ENCODE assay signal across 1 cellular context in genomic region chr4:10007436-10007740, GRCh38.
TF ChIP-seq lines count a peak whose summit lies in the region.

No MANE protein-coding gene starts in this region.

TF ChIP-seq in HCT116, 20 proteins besides CTCF, POLR2A, EP300 and RAD21 (continued from another document):
- TF ChIP-seq ZBTB33 (IDR thresholded peaks at IDR 0.05; ENCODE audit: extremely low read depth, insufficient replicate concordance, low read length), result no peak
- TF ChIP-seq REST (IDR thresholded peaks at IDR 0.05; ENCODE audit: low read depth), result no peak
- TF ChIP-seq CEBPB (IDR thresholded peaks at IDR 0.05; ENCODE audit: low read depth), result no peak
- no peak for TF ChIP-seq CBX3 (IDR thresholded peaks at IDR 0.05; ENCODE audit: low read depth)
- no peak for TF ChIP-seq SIN3A (IDR thresholded peaks at IDR 0.05; ENCODE audit: low read depth)
- TF ChIP-seq, protein P1, sequence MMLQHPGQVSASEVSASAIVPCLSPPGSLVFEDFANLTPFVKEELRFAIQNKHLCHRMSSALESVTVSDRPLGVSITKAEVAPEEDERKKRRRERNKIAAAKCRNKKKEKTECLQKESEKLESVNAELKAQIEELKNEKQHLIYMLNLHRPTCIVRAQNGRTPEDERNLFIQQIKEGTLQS (IDR thresholded peaks at IDR 0.05), result no peak
